In genomic region chr16:49959552-49960277, GRCh38 we compare ENCODE assay signal across 23 cellular contexts.
"Had no signal": no experiment of that assay in that cellular context is flagged by ENCODE, and none has a peak within 500 bp of the region (broad histone marks: within the 10 kb centered on the region; RNA-seq: fewer than 3 reads in every experiment).

No MANE protein-coding gene starts in this region.

- DNase-seq: activated CD4-positive, alpha-beta T cell treated with anti-CD3 and anti-CD28 coated beads for 1 hour; activated CD8-positive, alpha-beta memory T cell treated with anti-CD3 and anti-CD28 coated beads, Interleukin-2, amount 50 U/mL, for 48 hours; activated naive CD4-positive, alpha-beta T cell; activated naive CD8-positive, alpha-beta T cell treated with anti-CD3 and anti-CD28 coated beads, Interleukin-2, amount 10 ng/mL, durations not matched to agents 7 days and 5 days; activated T-cell treated with anti-CD3 and anti-CD28 coated beads, Interleukin-2, amount 50 U/mL, for 4 hours; amygdala; colonic mucosa; hypothalamus; kidney; midbrain; natural killer cell; ovary; psoas muscle; right cardiac atrium; stimulated activated CD4-positive, alpha-beta T cell treated with anti-CD3 and anti-CD28 coated beads, Interleukin-2, amount 100 ng/mL, for 24 hours; stimulated activated naive CD8-positive, alpha-beta T cell treated with anti-CD3 and anti-CD28 coated beads, Interleukin-15, amount 100 ng/mL, for 72 hours; T-helper 1 cell; transverse colon had no signal

- H3K36me3 ChIP-seq: colonic mucosa, esophagus muscularis mucosa, gastroesophageal sphincter, ovary, transverse colon had no signal

- H3K9me3 Mint-ChIP-seq: activated naive CD8-positive, alpha-beta T cell treated with anti-CD3 and anti-CD28 coated beads, Interleukin-2, amount 10 ng/mL, durations not matched to agents 7 days and 5 days; activated T-cell treated with anti-CD3 and anti-CD28 coated beads, Interleukin-2, amount 50 U/mL, for 4 hours; activated T-helper 2 cell treated with anti-CD3 and anti-CD28 coated beads, Interferon-gamma antibody, Interleukin-2, Interleukin-4, amounts not matched to agents 10 μg/mL and 5 μg/mL and 100 μg/mL, durations not matched to agents 14 hours and 24 hours and 36 hours; natural killer cell; stimulated activated effector memory CD8-positive, alpha-beta T cell treated with anti-CD3 and anti-CD28 coated beads, Interleukin-12 subunit alpha, Interleukin-12 subunit beta, amount 100 ng/mL, for 72 hours; stimulated activated naive CD8-positive, alpha-beta T cell treated with anti-CD3 and anti-CD28 coated beads, Interleukin-15, amount 100 ng/mL, for 72 hours had no signal

- H3K27ac Mint-ChIP-seq: activated naive CD8-positive, alpha-beta T cell treated with anti-CD3 and anti-CD28 coated beads, Interleukin-2, amount 10 ng/mL, durations not matched to agents 7 days and 5 days; activated T-helper 2 cell treated with anti-CD3 and anti-CD28 coated beads, Interferon-gamma antibody, Interleukin-2, Interleukin-4, amounts not matched to agents 10 μg/mL and 5 μg/mL and 100 μg/mL, durations not matched to agents 14 hours and 24 hours and 36 hours; natural killer cell; stimulated activated effector memory CD8-positive, alpha-beta T cell treated with anti-CD3 and anti-CD28 coated beads, Interleukin-12 subunit alpha, Interleukin-12 subunit beta, amount 100 ng/mL, for 72 hours; stimulated activated naive CD8-positive, alpha-beta T cell treated with anti-CD3 and anti-CD28 coated beads, Interleukin-15, amount 100 ng/mL, for 72 hours had no signal

- H3K9me3 ChIP-seq: colonic mucosa, esophagus muscularis mucosa, gastroesophageal sphincter, ovary, psoas muscle, transverse colon had no signal

- ATAC-seq: activated T-cell treated with anti-CD3 and anti-CD28 coated beads, Interleukin-2, amount 50 U/mL, for 4 hours; gastroesophageal sphincter; natural killer cell; psoas muscle; right cardiac atrium; stimulated activated effector memory CD8-positive, alpha-beta T cell treated with anti-CD3 and anti-CD28 coated beads, Interleukin-12 subunit alpha, Interleukin-12 subunit beta, amount 100 ng/mL, for 72 hours; stimulated activated naive CD8-positive, alpha-beta T cell treated with anti-CD3 and anti-CD28 coated beads, Interleukin-15, amount 100 ng/mL, for 72 hours had no signal

- H3K36me3 Mint-ChIP-seq: activated naive CD8-positive, alpha-beta T cell treated with anti-CD3 and anti-CD28 coated beads, Interleukin-2, amount 10 ng/mL, durations not matched to agents 7 days and 5 days; natural killer cell; stimulated activated effector memory CD8-positive, alpha-beta T cell treated with anti-CD3 and anti-CD28 coated beads, Interleukin-12 subunit alpha, Interleukin-12 subunit beta, amount 100 ng/mL, for 72 hours had no signal

- H3K27ac ChIP-seq: colonic mucosa, esophagus muscularis mucosa, gastroesophageal sphincter, ovary, psoas muscle, transverse colon had no signal

- H3K27me3 ChIP-seq: colonic mucosa, esophagus muscularis mucosa, gastroesophageal sphincter, ovary, transverse colon had no signal

- H3K4me3 Mint-ChIP-seq: activated naive CD8-positive, alpha-beta T cell treated with anti-CD3 and anti-CD28 coated beads, Interleukin-2, amount 10 ng/mL, durations not matched to agents 7 days and 5 days; activated T-cell treated with anti-CD3 and anti-CD28 coated beads, Interleukin-2, amount 50 U/mL, for 4 hours; natural killer cell; stimulated activated effector memory CD8-positive, alpha-beta T cell treated with anti-CD3 and anti-CD28 coated beads, Interleukin-12 subunit alpha, Interleukin-12 subunit beta, amount 100 ng/mL, for 72 hours; stimulated activated naive CD8-positive, alpha-beta T cell treated with anti-CD3 and anti-CD28 coated beads, Interleukin-15, amount 100 ng/mL, for 72 hours had no signal

- H3K4me3 ChIP-seq: colonic mucosa, esophagus muscularis mucosa, gastroesophageal sphincter, ovary, psoas muscle, skin epidermis, transverse colon had no signal

- H3K4me1 Mint-ChIP-seq: natural killer cell; stimulated activated effector memory CD8-positive, alpha-beta T cell treated with anti-CD3 and anti-CD28 coated beads, Interleukin-12 subunit alpha, Interleukin-12 subunit beta, amount 100 ng/mL, for 72 hours; stimulated activated naive CD8-positive, alpha-beta T cell treated with anti-CD3 and anti-CD28 coated beads, Interleukin-15, amount 100 ng/mL, for 72 hours had no signal

- H3K4me1 ChIP-seq: colonic mucosa, psoas muscle had no signal
